ENCODE assay signal across 14 cellular contexts in the genomic region with DNA sequence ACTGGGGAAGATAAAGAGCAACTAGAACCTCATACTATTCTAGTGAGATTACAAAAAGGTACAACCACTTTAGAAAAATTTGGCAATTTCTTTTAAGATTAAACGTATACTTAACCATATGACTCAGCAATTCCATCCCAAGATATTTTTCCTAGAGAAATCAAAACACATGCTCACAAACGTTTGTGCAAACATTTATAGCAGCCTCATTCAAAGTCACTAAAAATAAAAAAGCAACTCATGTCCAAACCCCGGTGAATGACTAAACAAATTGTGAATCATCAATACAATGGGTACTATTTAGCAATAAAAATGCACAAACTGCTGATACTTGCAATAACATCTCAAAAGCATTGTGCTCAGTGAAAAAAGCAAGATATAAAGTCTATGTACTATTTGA.
A peak's percentile ranks its signal among the peaks of the same experiment; 100 is the strongest.
DNase-seq lines count a peak whose midpoint lies in the region; ATAC-seq, FAIRE-seq and TF ChIP-seq lines count a peak whose summit lies in the region.
"Had no signal": no experiment of that assay in that cellular context is flagged by ENCODE, and none has a peak within 500 bp of the region (broad histone marks: within the 10 kb centered on the region; RNA-seq: fewer than 3 reads in every experiment).

No MANE protein-coding gene starts in this region.

- ATAC-seq in HepG2 (no peak), right lobe of liver (no peak)
- ATAC-seq: activated CD4-positive, alpha-beta T cell treated with anti-CD3 and anti-CD28 coated beads for 36 hours; body of pancreas; upper lobe of right lung had no signal

- H3K9me3 ChIP-seq in HepG2 (ENCODE audit: low read length) (no peaks in the 10 kb centered on the region), right lobe of liver (no peaks in the 10 kb centered on the region), adipocyte (ENCODE audit: control insufficient read depth, low read length) (no peaks in the 10 kb centered on the region)
- H3K9me3 ChIP-seq: body of pancreas, upper lobe of right lung had no signal

- 89% methylated on average over 3 of the region's 3 CpGs for WGBS in HepG2 (ENCODE audit: low lambda C conversion rate)
- WGBS in right lobe of liver (ENCODE audit: insufficient coverage, low coverage, low lambda C conversion rate, missing lambda C conversion rate) = 67% methylated on average over 3 of the region's 3 CpGs

- TF ChIP-seq POLR2A in HepG2 (IDR thresholded peaks at IDR 0.05; ENCODE audit: insufficient read depth in 1 of 2, low read depth in 2 of 2, low read length in 2 of 2) = no peak
- TF ChIP-seq POLR2A in right lobe of liver (IDR thresholded peaks at IDR 0.05) = no peak

- H3K79me2 ChIP-seq in HepG2 (ENCODE audit: insufficient read depth, low read length) = no peaks in the 10 kb centered on the region

- FAIRE-seq in HepG2 (lab: Jason Lieb, UNC) = no peak

- H3K9ac ChIP-seq in HepG2 (ENCODE audit: insufficient read depth, low read depth, low read length) (no peak overlapping the region), adipocyte (ENCODE audit: low read length) (peak overlapping the region; percentile 24)

- H3K4me3 ChIP-seq in HepG2 (replicated peaks in 1 of 3; ENCODE audit: insufficient read depth in 1 of 3, low read depth in 2 of 3, low read length in 3 of 3) (no peak overlapping the region), right lobe of liver (no peak overlapping the region), adipocyte (ENCODE audit: low read length) (no peak overlapping the region), fibroblast of pulmonary artery (replicated peaks; ENCODE audit: low read depth, low read length) (no peak overlapping the region)
- H3K4me3 ChIP-seq: body of pancreas, upper lobe of right lung had no signal

- peaks cover 1 to 8% of the 10 kb centered on the region in 2 experiments; a peak in 3 of 5 replicates for H3K36me3 ChIP-seq in HepG2 (replicated peaks in 1 of 2; ENCODE audit: control insufficient read depth in 1 of 2, insufficient read depth in 2 of 2, low read length in 2 of 2)
- no peaks in the 10 kb centered on the region for H3K36me3 ChIP-seq in right lobe of liver
- no peaks in the 10 kb centered on the region for H3K36me3 ChIP-seq in adipocyte (ENCODE audit: control insufficient read depth, insufficient read depth, low read length, severe bottlenecking)
- H3K36me3 ChIP-seq: upper lobe of right lung had no signal

- BruUV-seq in HepG2 (replicated peaks; lab: Mats Ljungman, UMichigan) = no TSS peak

- TF ChIP-seq EP300 in HepG2 (IDR thresholded peaks at IDR 0.05; ENCODE audit: low read depth in 2 of 2, low read length in 2 of 2) (no peak), HepG2 (CRISPR knock-in tag; IDR thresholded peaks at IDR 0.05; ENCODE audit: borderline replicate concordance) (no peak)

- H3K27me3 ChIP-seq in HepG2 (ENCODE audit: control insufficient read depth in 1 of 2, insufficient read depth in 2 of 2, low read length in 2 of 2) (no peaks in the 10 kb centered on the region), right lobe of liver (no peaks in the 10 kb centered on the region), adipocyte (replicated peaks; ENCODE audit: control insufficient read depth, insufficient read depth, low read length) (no peaks in the 10 kb centered on the region)
- H3K27me3 ChIP-seq: body of pancreas, upper lobe of right lung had no signal

- no peak for TF ChIP-seq RAD21 in HepG2 (CRISPR knock-in tag; IDR thresholded peaks at IDR 0.05)

- H3K4me1 ChIP-seq in HepG2 (ENCODE audit: insufficient read depth, low read length) (0 out of 2 replicates have a peak, but pooled peaks cover 6% of the 10 kb centered on the region), right lobe of liver (no peaks in the 10 kb centered on the region), adipocyte (ENCODE audit: control insufficient read depth, insufficient read depth, low read length) (peaks cover 33% of the 10 kb centered on the region)
- H3K4me1 ChIP-seq: body of pancreas had no signal

- no peak overlapping the region for H3K4me2 ChIP-seq in HepG2 (ENCODE audit: low read depth, low read length)

- in situ Hi-C loops in HepG2 (cut with HindIII; ENCODE audit: extremely low pct_ligation_motif_present, low pct_unique_long_range_greater_than_20kb) = no loop called here

- H3K27ac ChIP-seq in HepG2 (ENCODE audit: extremely low read length, insufficient read depth, low read length) = no peak overlapping the region
- no peak overlapping the region for H3K27ac ChIP-seq in right lobe of liver
- H3K27ac ChIP-seq: body of pancreas, upper lobe of right lung had no signal

- H2AFZ ChIP-seq in HepG2 (ENCODE audit: low read length) = no peak overlapping the region

- POLR2A ChIA-PET in HepG2 (lab: Yijun Ruan, JAX) = no interaction called here

- H4K20me1 ChIP-seq in HepG2 (ENCODE audit: insufficient read depth, low read length) = no peaks in the 10 kb centered on the region

- DNase-seq in HepG2 (ENCODE audit: low spot score) = no peak
- DNase-seq in right lobe of liver = no peak
- DNase-seq in adipocyte (ENCODE audit: low read depth) = peak; percentile 76
- peak; percentile 80 for DNase-seq in fibroblast of pulmonary artery (ENCODE audit: low read depth)
- no peak for DNase-seq in GDM1 (lab: John Stamatoyannopoulos, UW)
- DNase-seq in DMS114 treated with DMSO at 0.1 percent for 48 hours (lab: John Stamatoyannopoulos, UW; ENCODE audit: unreplicated experiment) = no peak
- DNase-seq in activated CD4-positive, alpha-beta T cell treated with anti-CD3 and anti-CD28 coated beads for 4 hours = no peak
- DNase-seq in HPDE6-E6E7 (ENCODE audit: extremely low spot score) = no peak
- DNase-seq: activated CD4-positive, alpha-beta T cell treated with anti-CD3 and anti-CD28 coated beads for 36 hours; body of pancreas; DMS79; NCI-H345; stimulated activated CD8-positive, alpha-beta memory T cell treated with anti-CD3 and anti-CD28 coated beads, Interleukin-4, amount 100 ng/mL, for 48 hours; upper lobe of right lung had no signal

- TF ChIP-seq CTCF in HepG2 (CRISPR knock-in tag; IDR thresholded peaks at IDR 0.05) (no peak), right lobe of liver (IDR thresholded peaks at IDR 0.05) (no peak), fibroblast of pulmonary artery (IDR thresholded peaks at IDR 0.05; ENCODE audit: low read length, missing control alignments) (no peak)

- CTCF ChIA-PET in HepG2 (lab: Yijun Ruan, JAX; ENCODE audit: low intra/inter-chr PET ratio, low total read pairs) = no interaction called here

- intact Hi-C loops in HepG2 (cut with micrococcal nuclease; ENCODE audit: unreplicated experiment) = no loop called here
- intact Hi-C loops in right lobe of liver (cut with DNase I) = no loop called here

TF ChIP-seq in HepG2, 621 proteins besides CTCF, POLR2A, EP300 and RAD21:
- TF ChIP-seq NFE2L2 (IDR thresholded peaks at IDR 0.05; ENCODE audit: low read length) (peak; percentile 67), ASH2L (IDR thresholded peaks at IDR 0.05; ENCODE audit: insufficient read length, low read depth, low read length) (no peak), MAFK (conservative IDR thresholded peaks at IDR 0.05 in 1 of 2, IDR thresholded peaks at IDR 0.05 in 1 of 2; ENCODE audit: low read length in 2 of 2) (0 out of 4 replicates have a peak, but pooled peaks of 1 of the 2 experiments have one; percentile 8), TEAD3 (CRISPR knock-in tag; optimal IDR thresholded peaks at IDR 0.05; ENCODE audit: borderline replicate concordance) (no peak), MAFF (IDR thresholded peaks at IDR 0.05; ENCODE audit: low read depth, low read length) (peak; percentile 10; the same call in 1 of the 2 replicates)
- TF ChIP-seq, protein P1, sequence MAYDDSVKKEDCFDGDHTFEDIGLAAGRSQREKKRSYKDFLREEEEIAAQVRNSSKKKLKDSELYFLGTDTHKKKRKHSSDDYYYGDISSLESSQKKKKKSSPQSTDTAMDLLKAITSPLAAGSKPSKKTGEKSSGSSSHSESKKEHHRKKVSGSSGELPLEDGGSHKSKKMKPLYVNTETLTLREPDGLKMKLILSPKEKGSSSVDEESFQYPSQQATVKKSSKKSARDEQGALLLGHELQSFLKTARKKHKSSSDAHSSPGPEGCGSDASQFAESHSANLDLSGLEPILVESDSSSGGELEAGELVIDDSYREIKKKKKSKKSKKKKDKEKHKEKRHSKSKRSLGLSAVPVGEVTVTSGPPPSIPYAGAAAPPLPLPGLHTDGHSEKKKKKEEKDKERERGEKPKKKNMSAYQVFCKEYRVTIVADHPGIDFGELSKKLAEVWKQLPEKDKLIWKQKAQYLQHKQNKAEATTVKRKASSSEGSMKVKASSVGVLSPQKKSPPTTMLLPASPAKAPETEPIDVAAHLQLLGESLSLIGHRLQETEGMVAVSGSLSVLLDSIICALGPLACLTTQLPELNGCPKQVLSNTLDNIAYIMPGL (CRISPR knock-in tag; IDR thresholded peaks at IDR 0.05; ENCODE audit: borderline replicate concordance in 1 of 2, low read depth in 1 of 2) = no peak

Comparison
In these comparisons a context has a peak if more than half of its experiments do, and no peak if none do; other contexts are left out.
1. DNase-seq: peak in adipocyte (single experiment) and fibroblast of pulmonary artery (single experiment); none in HepG2 (single experiment), right lobe of liver (0 of 3), GDM1 (single experiment), DMS114 treated with DMSO at 0.1 percent for 48 hours (single experiment), activated CD4-positive, alpha-beta T cell treated with anti-CD3 and anti-CD28 coated beads for 4 hours (0 of 2) and HPDE6-E6E7 (single experiment).